ENCODE assay signal across 14 cellular contexts in genomic region chr2:233501198-233502076, GRCh38.
DNase-seq lines count a peak whose midpoint lies in the region; ATAC-seq and TF ChIP-seq lines count a peak whose summit lies in the region.
"Had no signal": no experiment of that assay in that cellular context is flagged by ENCODE, and none has a peak within 500 bp of the region (broad histone marks: within the 10 kb centered on the region; RNA-seq: fewer than 3 reads in every experiment).

No MANE protein-coding gene starts in this region.

- BruUV-seq in mammary epithelial cell (replicated peaks; lab: Mats Ljungman, UMichigan), result no TSS peak

- DNase-seq in mammary epithelial cell (peak; percentile 71), breast epithelium (ENCODE audit: low spot score in 2 of 2) (no peak), HT1080 (ENCODE audit: low read depth) (peak; percentile 84), choroid plexus epithelial cell (ENCODE audit: low read depth) (peak; percentile 73), superior temporal gyrus (ENCODE audit: extremely low spot score) (peak; percentile 69), COLO829 (ENCODE audit: low spot score) (no peak), prostate gland (ENCODE audit: low spot score) (no peak)
- DNase-seq: activated CD4-positive, CD25-positive, alpha-beta regulatory T cell; occipital lobe; stimulated activated CD4-positive, alpha-beta T cell treated with anti-CD3 and anti-CD28 coated beads, Interleukin-2, amount 100 ng/mL, for 24 hours; testis had no signal

- CTCF ChIA-PET in mammary epithelial cell (lab: Charles Lee; ENCODE audit: low non-redundant PET), result no interaction called here

- dilution Hi-C loops in mammary epithelial cell (cut with HindIII; ENCODE audit: low sequenced_read_pairs), result no loop called here

- no peak overlapping the region for H3K9ac ChIP-seq in mammary epithelial cell (ENCODE audit: insufficient read depth, low read length)

- H3K36me3 ChIP-seq in mammary epithelial cell (ENCODE audit: insufficient read depth, low read length) (peaks cover 9% of the 10 kb centered on the region), breast epithelium (no peaks in the 10 kb centered on the region), prostate gland (no peaks in the 10 kb centered on the region)

- no peak overlapping the region for H3K4me2 ChIP-seq in mammary epithelial cell (ENCODE audit: insufficient read depth, low read depth, low read length)

- H3K27ac ChIP-seq in mammary epithelial cell (ENCODE audit: insufficient read depth, low read depth, low read length) (no peak overlapping the region), breast epithelium (no peak overlapping the region), prostate gland (no peak overlapping the region)
- H3K27ac ChIP-seq: epithelial cell of prostate, testis had no signal

- H3K4me3 ChIP-seq in mammary epithelial cell (replicated peaks in 1 of 3; ENCODE audit: insufficient read depth in 1 of 3, low read depth in 2 of 3, low read length in 3 of 3), result no peak overlapping the region
- H3K4me3 ChIP-seq in breast epithelium, result no peak overlapping the region
- H3K4me3 ChIP-seq in choroid plexus epithelial cell (ENCODE audit: low read depth, low read length), result no peak overlapping the region
- H3K4me3 ChIP-seq in prostate gland, result no peak overlapping the region
- H3K4me3 ChIP-seq: K562, testis had no signal

- no peaks in the 10 kb centered on the region for H4K20me1 ChIP-seq in mammary epithelial cell (ENCODE audit: insufficient read depth, low read length)

- H2AFZ ChIP-seq in mammary epithelial cell (ENCODE audit: low read depth, low read length), result no peak overlapping the region

- ATAC-seq in HG02840 (IDR thresholded peaks at IDR 0.05; ENCODE audit: low FRiP score, unreplicated experiment), result no peak
- ATAC-seq: K562 had no signal

- H3K27me3 ChIP-seq in mammary epithelial cell (ENCODE audit: insufficient read depth, low read length) (no peaks in the 10 kb centered on the region), breast epithelium (no peaks in the 10 kb centered on the region), prostate gland (replicated peaks; ENCODE audit: insufficient read depth) (no peaks in the 10 kb centered on the region)
- H3K27me3 ChIP-seq: testis had no signal

- no peaks in the 10 kb centered on the region for H3K79me2 ChIP-seq in mammary epithelial cell (ENCODE audit: insufficient read depth, low read length)

- TF ChIP-seq CTCF in mammary epithelial cell (conservative IDR thresholded peaks at IDR 0.05 in 1 of 2, IDR thresholded peaks at IDR 0.05 in 1 of 2; ENCODE audit: extremely low read depth in 1 of 2, insufficient read depth in 1 of 2, low read depth in 1 of 2, low read length in 2 of 2) (no peak), breast epithelium (IDR thresholded peaks at IDR 0.05) (no peak), choroid plexus epithelial cell (conservative IDR thresholded peaks at IDR 0.05; ENCODE audit: low read depth, low read length) (no peak), prostate gland (IDR thresholded peaks at IDR 0.05) (no peak)

- TF ChIP-seq POLR2A in breast epithelium (IDR thresholded peaks at IDR 0.05) (no peak), prostate gland (IDR thresholded peaks at IDR 0.05) (no peak)

- intact Hi-C loops in mammary epithelial cell (cut with micrococcal nuclease), result no loop called here
- intact Hi-C loops in breast epithelium (cut with DNase I; ENCODE audit: low total_unique reads), result no loop called here
- intact Hi-C loops in prostate gland (cut with DNase I), result no loop called here

- H3K4me1 ChIP-seq in mammary epithelial cell (ENCODE audit: insufficient read depth, low read length), result peaks cover 11% of the 10 kb centered on the region
- H3K4me1 ChIP-seq in breast epithelium, result no peaks in the 10 kb centered on the region
- no peaks in the 10 kb centered on the region for H3K4me1 ChIP-seq in prostate gland (replicated peaks)
- H3K4me1 ChIP-seq: testis had no signal

- in situ Hi-C loops in mammary epithelial cell (cut with MboI; ENCODE audit: low sequenced_read_pairs in 2 of 2), result no loop called here

- 96% methylated on average over 3 of the region's 3 CpGs for WGBS in mammary epithelial cell (ENCODE audit: low coverage, missing lambda C conversion rate)
- 95% methylated on average over 3 of the region's 3 CpGs for WGBS in prostate gland

- H3K9me3 ChIP-seq in mammary epithelial cell (replicated peaks; ENCODE audit: insufficient read depth, low read length) (no peaks in the 10 kb centered on the region), breast epithelium (peaks cover 11 to 16% of the 10 kb centered on the region in 2 donors), prostate gland (no peaks in the 10 kb centered on the region)
- H3K9me3 ChIP-seq: testis had no signal

Comparison
In these comparisons a context has a peak if more than half of its experiments do, and no peak if none do; other contexts are left out.
1. DNase-seq: peak in mammary epithelial cell (single experiment), HT1080 (single experiment), choroid plexus epithelial cell (single experiment) and superior temporal gyrus (single experiment); none in breast epithelium (0 of 2), COLO829 (single experiment) and prostate gland (single experiment).